18 cellular contexts compared by ENCODE assay signal in genomic region chr17:50682938-50683337, GRCh38. TPM values are rescaled to one million over a fixed set of nuclear protein-coding genes. Genes with fewer than 3 reads are reported as not detected.
"Had no signal": no experiment of that assay in that cellular context is flagged by ENCODE, and none has a peak within 500 bp of the region (broad histone marks: within the 10 kb centered on the region; RNA-seq: fewer than 3 reads in every experiment).

No MANE protein-coding gene starts in this region.

- H3K4me3 ChIP-seq: dorsolateral prefrontal cortex, psoas muscle, skin epidermis, stomach had no signal

- H3K27ac Mint-ChIP-seq: activated CD4-positive, alpha-beta memory T cell treated with anti-CD3 and anti-CD28 coated beads, Interleukin-2, amount 10 ng/mL, durations not matched to agents 7 days and 5 days; activated CD8-positive, alpha-beta memory T cell treated with anti-CD3 and anti-CD28 coated beads, Interleukin-2, amount 10 ng/mL, durations not matched to agents 7 days and 5 days; activated naive CD8-positive, alpha-beta T cell treated with anti-CD3 and anti-CD28 coated beads, Interleukin-2, amount 10 ng/mL, durations not matched to agents 7 days and 5 days had no signal

- H3K9me3 Mint-ChIP-seq: activated CD4-positive, alpha-beta memory T cell treated with anti-CD3 and anti-CD28 coated beads, Interleukin-2, amount 10 ng/mL, durations not matched to agents 7 days and 5 days; activated naive CD8-positive, alpha-beta T cell treated with anti-CD3 and anti-CD28 coated beads, Interleukin-2, amount 10 ng/mL, durations not matched to agents 7 days and 5 days; neural crest cell had no signal

- H3K4me3 Mint-ChIP-seq: activated CD4-positive, alpha-beta memory T cell treated with anti-CD3 and anti-CD28 coated beads, Interleukin-2, amount 10 ng/mL, durations not matched to agents 7 days and 5 days; activated CD8-positive, alpha-beta memory T cell treated with anti-CD3 and anti-CD28 coated beads, Interleukin-2, amount 10 ng/mL, durations not matched to agents 7 days and 5 days; activated naive CD8-positive, alpha-beta T cell treated with anti-CD3 and anti-CD28 coated beads, Interleukin-2, amount 10 ng/mL, durations not matched to agents 7 days and 5 days; brain; neural crest cell had no signal

- H3K9me3 ChIP-seq: psoas muscle, stomach had no signal

- H3K27ac ChIP-seq: dorsolateral prefrontal cortex, foreskin keratinocyte, psoas muscle, skin epidermis had no signal

- H3K36me3 Mint-ChIP-seq: activated CD8-positive, alpha-beta memory T cell treated with anti-CD3 and anti-CD28 coated beads, Interleukin-2, amount 10 ng/mL, durations not matched to agents 7 days and 5 days; activated naive CD8-positive, alpha-beta T cell treated with anti-CD3 and anti-CD28 coated beads, Interleukin-2, amount 10 ng/mL, durations not matched to agents 7 days and 5 days; brain had no signal

- DNase-seq: activated CD4-positive, alpha-beta memory T cell treated with anti-CD3 and anti-CD28 coated beads, Interleukin-2, amount 10 ng/mL, durations not matched to agents 7 days and 5 days; activated CD4-positive, alpha-beta T cell treated with anti-CD3 and anti-CD28 coated beads for 4 hours; activated CD8-positive, alpha-beta memory T cell treated with anti-CD3 and anti-CD28 coated beads, Interleukin-2, amount 10 ng/mL, durations not matched to agents 7 days and 5 days; activated naive CD4-positive, alpha-beta T cell treated with Interleukin-2 at 50 U/mL for 16 hours; activated naive CD8-positive, alpha-beta T cell treated with anti-CD3 and anti-CD28 coated beads, Interleukin-2, amount 10 ng/mL, durations not matched to agents 7 days and 5 days; caudate nucleus; foreskin keratinocyte; hypothalamus; psoas muscle; stimulated activated CD4-positive, alpha-beta T cell treated with anti-CD3 and anti-CD28 coated beads, Interleukin-15, amount 100 ng/mL, for 24 hours; stimulated activated CD4-positive, alpha-beta T cell treated with anti-CD3 and anti-CD28 coated beads, Interleukin-4, amount 100 ng/mL, for 1 hour; stomach; trophoblast cell had no signal

- H3K27me3 ChIP-seq: dorsolateral prefrontal cortex, foreskin keratinocyte, stomach had no signal

RNA-seq across cellular contexts. Expression of gene ABCC3, which starts 48.3 kb away (rescaled TPM):
- total RNA-seq: activated CD8-positive, alpha-beta memory T cell treated with anti-CD3 and anti-CD28 coated beads, Interleukin-2, amount 10 ng/mL, durations not matched to agents 7 days and 5 days; neural crest cell; T-helper 2 cell treated with Interferon-gamma antibody and Interleukin-4, amounts not matched to agents 100 ng/mL and 5 ng/mL, for 36 hours had no signal
